1 cellular context compared by ENCODE assay signal in genomic region chrX:47683171-47684145, GRCh38.
TF ChIP-seq lines count a peak whose summit lies in the region.

No MANE protein-coding gene starts in this region.

TF ChIP-seq in K562, 482 proteins besides CTCF, POLR2A, EP300 and RAD21 (continued from another document and continues in another):
- TF ChIP-seq ZNF449 (CRISPR knock-in tag; IDR thresholded peaks at IDR 0.05) (no peak), SIN3B (IDR thresholded peaks at IDR 0.05; ENCODE audit: low read depth) (no peak), ZC3H8 (IDR thresholded peaks at IDR 0.05) (no peak), PRMT5 (CRISPR knock-in tag; IDR thresholded peaks at IDR 0.05) (no peak), ID3 (CRISPR knock-in tag; IDR thresholded peaks at IDR 0.05) (no peak), ID3 (tag; IDR thresholded peaks at IDR 0.05) (0 out of 2 replicates have a peak, but pooled peaks have one; percentile 40), NFE2 (IDR thresholded peaks at IDR 0.05; ENCODE audit: low read depth) (peak; percentile 58), ETS2 (tag; IDR thresholded peaks at IDR 0.05; ENCODE audit: borderline replicate concordance, poor library complexity, severe bottlenecking) (no peak), BDP1 (IDR thresholded peaks at IDR 0.05; ENCODE audit: insufficient read depth, insufficient read length) (no peak), ZNF511 (CRISPR knock-in tag; IDR thresholded peaks at IDR 0.05) (no peak), HDAC2 (IDR thresholded peaks at IDR 0.05) (peak; percentile 71; the same call in 1 of the 2 replicates), ZNF668 (CRISPR knock-in tag; IDR thresholded peaks at IDR 0.05) (no peak), DMBX1 (CRISPR knock-in tag; IDR thresholded peaks at IDR 0.05; ENCODE audit: borderline replicate concordance) (peak; percentile 82), ZEB2 (IDR thresholded peaks at IDR 0.05) (peak; percentile 95), SP1 (CRISPR knock-in tag; IDR thresholded peaks at IDR 0.05) (peak; percentile 73), ZNF436 (CRISPR knock-in tag; IDR thresholded peaks at IDR 0.05) (no peak), ARHGAP35 (IDR thresholded peaks at IDR 0.05; ENCODE audit: partially characterized antibody) (no peak), RBBP5 (IDR thresholded peaks at IDR 0.05; ENCODE audit: borderline replicate concordance, insufficient read depth, low read length, poor library complexity, severe bottlenecking) (peak; percentile 40), MITF (IDR thresholded peaks at IDR 0.05) (peak; percentile 63), NR2F6 (CRISPR knock-in tag; IDR thresholded peaks at IDR 0.05) (no peak), NFYB (IDR thresholded peaks at IDR 0.05; ENCODE audit: extremely low read depth, insufficient read length) (peak; percentile 8), RBM17 (IDR thresholded peaks at IDR 0.05; ENCODE audit: borderline replicate concordance, low read depth, low read length) (no peak), ZNF695 (CRISPR knock-in tag; IDR thresholded peaks at IDR 0.05) (no peak), EZH2 (IDR thresholded peaks at IDR 0.05; ENCODE audit: borderline replicate concordance, low read depth, low read length) (no peak), NFE2L1 (tag; IDR thresholded peaks at IDR 0.05; ENCODE audit: borderline replicate concordance, low read depth) (no peak), SNRNP70 (optimal IDR thresholded peaks at IDR 0.05; ENCODE audit: low read depth, low read length) (no peak), SAP30 (IDR thresholded peaks at IDR 0.05; ENCODE audit: borderline replicate concordance, insufficient read depth, low read depth, low read length, poor library complexity, severe bottlenecking) (no peak), ILF3 (IDR thresholded peaks at IDR 0.05; ENCODE audit: borderline replicate concordance) (no peak), ZNF583 (CRISPR knock-in tag; IDR thresholded peaks at IDR 0.05) (no peak), SMC3 (conservative IDR thresholded peaks at IDR 0.05; ENCODE audit: insufficient read depth, low read depth, low read length) (0 out of 2 replicates have a peak, but pooled peaks have one; percentile 24), CBX2 (IDR thresholded peaks at IDR 0.05; ENCODE audit: insufficient read depth, low read length, poor library complexity, severe bottlenecking) (no peak), MYBL2 (IDR thresholded peaks at IDR 0.05; ENCODE audit: low read depth) (no peak; the same call in 1 of the 2 replicates), MYBL2 (CRISPR knock-in tag; IDR thresholded peaks at IDR 0.05; ENCODE audit: borderline replicate concordance) (no peak), ZNF347 (CRISPR knock-in tag; IDR thresholded peaks at IDR 0.05; ENCODE audit: low read depth) (no peak), ZBTB11 (CRISPR knock-in tag; IDR thresholded peaks at IDR 0.05) (no peak), LEF1 (IDR thresholded peaks at IDR 0.05) (peak; percentile 92), RB1 (IDR thresholded peaks at IDR 0.05; ENCODE audit: low read depth) (peak; percentile 43; the same call in 1 of the 2 replicates), RHOXF2B (CRISPR knock-in tag; conservative IDR thresholded peaks at IDR 0.05) (no peak)
- TF ChIP-seq, protein P1, sequence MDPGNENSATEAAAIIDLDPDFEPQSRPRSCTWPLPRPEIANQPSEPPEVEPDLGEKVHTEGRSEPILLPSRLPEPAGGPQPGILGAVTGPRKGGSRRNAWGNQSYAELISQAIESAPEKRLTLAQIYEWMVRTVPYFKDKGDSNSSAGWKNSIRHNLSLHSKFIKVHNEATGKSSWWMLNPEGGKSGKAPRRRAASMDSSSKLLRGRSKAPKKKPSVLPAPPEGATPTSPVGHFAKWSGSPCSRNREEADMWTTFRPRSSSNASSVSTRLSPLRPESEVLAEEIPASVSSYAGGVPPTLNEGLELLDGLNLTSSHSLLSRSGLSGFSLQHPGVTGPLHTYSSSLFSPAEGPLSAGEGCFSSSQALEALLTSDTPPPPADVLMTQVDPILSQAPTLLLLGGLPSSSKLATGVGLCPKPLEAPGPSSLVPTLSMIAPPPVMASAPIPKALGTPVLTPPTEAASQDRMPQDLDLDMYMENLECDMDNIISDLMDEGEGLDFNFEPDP (CRISPR knock-in tag; IDR thresholded peaks at IDR 0.05): no peak
- TF ChIP-seq, protein P2, sequence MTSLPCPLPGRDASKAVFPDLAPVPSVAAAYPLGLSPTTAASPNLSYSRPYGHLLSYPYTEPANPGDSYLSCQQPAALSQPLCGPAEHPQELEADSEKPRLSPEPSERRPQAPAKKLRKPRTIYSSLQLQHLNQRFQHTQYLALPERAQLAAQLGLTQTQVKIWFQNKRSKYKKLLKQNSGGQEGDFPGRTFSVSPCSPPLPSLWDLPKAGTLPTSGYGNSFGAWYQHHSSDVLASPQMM (CRISPR knock-in tag; IDR thresholded peaks at IDR 0.05): no peak
- TF ChIP-seq, protein P3, sequence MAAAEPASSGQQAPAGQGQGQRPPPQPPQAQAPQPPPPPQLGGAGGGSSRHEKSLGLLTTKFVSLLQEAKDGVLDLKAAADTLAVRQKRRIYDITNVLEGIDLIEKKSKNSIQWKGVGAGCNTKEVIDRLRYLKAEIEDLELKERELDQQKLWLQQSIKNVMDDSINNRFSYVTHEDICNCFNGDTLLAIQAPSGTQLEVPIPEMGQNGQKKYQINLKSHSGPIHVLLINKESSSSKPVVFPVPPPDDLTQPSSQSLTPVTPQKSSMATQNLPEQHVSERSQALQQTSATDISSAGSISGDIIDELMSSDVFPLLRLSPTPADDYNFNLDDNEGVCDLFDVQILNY (CRISPR knock-in tag; IDR thresholded peaks at IDR 0.05): no peak
- TF ChIP-seq, protein P4, sequence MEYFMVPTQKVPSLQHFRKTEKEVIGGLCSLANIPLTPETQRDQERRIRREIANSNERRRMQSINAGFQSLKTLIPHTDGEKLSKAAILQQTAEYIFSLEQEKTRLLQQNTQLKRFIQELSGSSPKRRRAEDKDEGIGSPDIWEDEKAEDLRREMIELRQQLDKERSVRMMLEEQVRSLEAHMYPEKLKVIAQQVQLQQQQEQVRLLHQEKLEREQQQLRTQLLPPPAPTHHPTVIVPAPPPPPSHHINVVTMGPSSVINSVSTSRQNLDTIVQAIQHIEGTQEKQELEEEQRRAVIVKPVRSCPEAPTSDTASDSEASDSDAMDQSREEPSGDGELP (CRISPR knock-in tag; IDR thresholded peaks at IDR 0.05; ENCODE audit: borderline replicate concordance): peak; percentile 94
- TF ChIP-seq, protein P5, sequence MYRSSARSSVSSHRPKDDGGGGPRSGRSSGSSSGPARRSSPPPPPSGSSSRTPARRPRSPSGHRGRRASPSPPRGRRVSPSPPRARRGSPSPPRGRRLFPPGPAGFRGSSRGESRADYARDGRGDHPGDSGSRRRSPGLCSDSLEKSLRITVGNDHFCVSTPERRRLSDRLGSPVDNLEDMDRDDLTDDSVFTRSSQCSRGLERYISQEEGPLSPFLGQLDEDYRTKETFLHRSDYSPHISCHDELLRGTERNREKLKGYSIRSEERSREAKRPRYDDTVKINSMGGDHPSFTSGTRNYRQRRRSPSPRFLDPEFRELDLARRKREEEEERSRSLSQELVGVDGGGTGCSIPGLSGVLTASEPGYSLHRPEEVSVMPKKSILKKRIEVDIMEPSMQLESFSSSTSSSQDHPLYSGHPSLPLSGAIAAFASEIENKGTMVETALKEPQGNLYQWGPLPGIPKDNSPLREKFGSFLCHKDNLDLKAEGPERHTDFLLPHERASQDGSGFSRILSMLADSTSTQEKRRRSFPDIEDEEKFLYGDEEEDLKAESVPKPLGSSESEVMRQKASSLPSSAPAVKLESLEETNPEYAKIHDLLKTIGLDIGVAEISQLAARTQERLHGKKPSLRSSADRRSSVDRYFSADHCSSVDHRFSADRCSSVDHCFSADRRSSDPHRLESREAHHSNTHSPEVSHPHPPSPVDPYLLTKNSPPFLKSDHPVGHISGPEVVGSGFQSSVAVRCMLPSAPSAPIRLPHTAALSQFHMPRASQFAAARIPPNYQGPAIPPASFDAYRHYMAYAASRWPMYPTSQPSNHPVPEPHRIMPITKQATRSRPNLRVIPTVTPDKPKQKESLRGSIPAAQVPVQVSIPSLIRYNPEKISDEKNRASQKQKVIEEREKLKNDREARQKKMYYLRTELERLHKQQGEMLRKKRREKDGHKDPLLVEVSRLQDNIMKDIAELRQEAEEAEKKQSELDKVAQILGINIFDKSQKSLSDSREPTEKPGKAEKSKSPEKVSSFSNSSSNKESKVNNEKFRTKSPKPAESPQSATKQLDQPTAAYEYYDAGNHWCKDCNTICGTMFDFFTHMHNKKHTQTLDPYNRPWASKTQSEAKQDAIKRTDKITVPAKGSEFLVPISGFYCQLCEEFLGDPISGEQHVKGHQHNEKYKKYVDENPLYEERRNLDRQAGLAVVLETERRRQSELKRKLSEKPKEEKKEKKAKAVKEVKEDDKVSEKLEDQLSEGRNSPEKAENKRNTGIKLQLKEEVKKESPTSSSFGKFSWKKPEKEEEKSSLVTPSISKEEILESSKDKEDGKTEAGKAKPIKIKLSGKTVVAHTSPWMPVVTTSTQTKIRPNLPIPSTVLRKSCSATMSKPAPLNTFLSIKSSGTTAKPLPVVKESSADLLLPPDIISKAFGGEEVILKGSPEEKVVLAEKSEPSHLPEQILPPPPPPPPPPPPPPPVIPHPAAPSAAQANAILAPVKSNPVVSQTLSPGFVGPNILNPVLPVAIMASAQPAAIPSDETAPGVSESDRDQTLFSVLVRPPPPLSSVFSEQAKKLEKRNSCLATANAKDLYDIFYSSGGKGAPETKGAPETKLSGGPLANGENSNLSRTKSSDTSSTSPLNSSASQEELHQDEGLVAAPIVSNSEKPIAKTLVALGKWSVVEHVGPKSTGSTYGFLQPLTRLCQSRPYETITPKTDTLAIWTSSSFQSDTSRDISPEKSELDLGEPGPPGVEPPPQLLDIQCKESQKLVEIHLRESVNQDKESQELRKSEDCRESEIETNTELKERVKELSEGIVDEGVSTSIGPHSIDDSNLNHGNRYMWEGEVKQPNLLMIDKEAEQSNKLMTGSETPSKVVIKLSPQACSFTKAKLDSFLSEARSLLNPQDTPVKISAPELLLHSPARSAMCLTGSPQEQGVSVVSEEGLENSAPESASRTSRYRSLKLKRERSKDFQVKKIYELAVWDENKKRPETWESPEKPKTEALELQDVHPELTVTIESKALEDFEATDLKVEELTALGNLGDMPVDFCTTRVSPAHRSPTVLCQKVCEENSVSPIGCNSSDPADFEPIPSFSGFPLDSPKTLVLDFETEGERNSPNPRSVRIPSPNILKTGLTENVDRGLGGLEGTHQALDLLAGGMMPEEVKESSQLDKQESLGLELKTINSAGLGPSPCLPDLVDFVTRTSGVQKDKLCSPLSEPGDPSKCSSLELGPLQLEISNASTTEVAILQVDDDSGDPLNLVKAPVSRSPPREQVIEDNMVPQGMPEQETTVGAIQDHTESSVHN (IDR thresholded peaks at IDR 0.05; ENCODE audit: borderline replicate concordance in 1 of 2, low read depth in 1 of 2): 0 out of 4 replicates have a peak, but pooled peaks of 1 of the 2 experiments have one; percentile 48
